Comparison of ENCODE assay signal across 20 cellular contexts in genomic region chr2:133952896-133953295, GRCh38.
A peak's percentile ranks its signal among the peaks of the same experiment; 100 is the strongest.
DNase-seq lines count a peak whose midpoint lies in the region; ATAC-seq, FAIRE-seq and TF ChIP-seq lines count a peak whose summit lies in the region.
"Had no signal": no experiment of that assay in that cellular context is flagged by ENCODE, and none has a peak within 500 bp of the region (broad histone marks: within the 10 kb centered on the region; RNA-seq: fewer than 3 reads in every experiment).

No MANE protein-coding gene starts in this region.

- no peaks in the 10 kb centered on the region for H3K9me2 ChIP-seq in MM.1S (replicated peaks; ENCODE audit: insufficient read depth, low read length)

- H3K79me2 ChIP-seq in MM.1S (ENCODE audit: low read length) (peaks cover 16% of the 10 kb centered on the region), GM12878 (ENCODE audit: control insufficient read depth, insufficient read depth, low read length) (no peaks in the 10 kb centered on the region)

- ATAC-seq in GM18505 (IDR thresholded peaks at IDR 0.05; ENCODE audit: unreplicated experiment) (peak; percentile 19), GM12878 (peak; percentile 28), HG03460 (IDR thresholded peaks at IDR 0.05; ENCODE audit: unreplicated experiment) (no peak), GM18520 (IDR thresholded peaks at IDR 0.05; ENCODE audit: unreplicated experiment) (no peak)
- no peak for ATAC-seq in activated T-helper 17 cell treated with anti-CD3 and anti-CD28 coated beads, Interleukin-2, amount 50 U/mL, for 72 hours (replicated peaks)
- ATAC-seq: A549, SK-N-SH treated with all-trans-retinoic acid at 6 μM for 48 hours had no signal

- no peak for TF ChIP-seq EP300 in GM12878 (IDR thresholded peaks at IDR 0.05; ENCODE audit: borderline replicate concordance in 1 of 2, control insufficient read depth in 1 of 2, low read depth in 2 of 2, low read length in 2 of 2)

- H3K4me2 ChIP-seq in MM.1S (ENCODE audit: low read depth, low read length) (peak overlapping the region; percentile 92), GM12878 (ENCODE audit: control insufficient read depth, insufficient read depth) (peak overlapping the region; percentile 66)
- H3K4me2 ChIP-seq: A549, PC-9 had no signal

- CTCF ChIA-PET in GM12878 (lab: Yijun Ruan, JAX): interaction anchor here (1.0 to 1.5 kb wide), 4 partner anchors 11 to 48 kb away, joined by 3 read pairs; no protein-coding TSS in a partner anchor

- H3K36me3 Mint-ChIP-seq in activated T-helper 17 cell treated with anti-CD3 and anti-CD28 coated beads, Interleukin-2, amount 50 U/mL, for 72 hours (ENCODE audit: low read depth): no peaks in the 10 kb centered on the region

- DNase-seq in MM.1S (peak; percentile 37), GM12878 (ENCODE audit: low read depth, low spot score) (no peak), foreskin melanocyte (no peak)
- DNase-seq: BE2C, H9, HFFc6, IMR-90, NCI-H1105 treated with DMSO at 0.1 percent for 48 hours, NCI-H1694, NCI-H2081, NCI-H2171, NCI-H526, PC-9 had no signal

- H3K4me1 Mint-ChIP-seq in activated T-helper 17 cell treated with anti-CD3 and anti-CD28 coated beads, Interleukin-2, amount 50 U/mL, for 72 hours: peaks cover 4% of the 10 kb centered on the region
- H3K4me1 Mint-ChIP-seq: H9 had no signal

- no peak for FAIRE-seq in GM12878 (lab: Jason Lieb, UNC)
- FAIRE-seq: A549 had no signal

- no peaks in the 10 kb centered on the region for H4K20me1 ChIP-seq in MM.1S (ENCODE audit: insufficient read depth, low read length)
- H4K20me1 ChIP-seq in GM12878 (ENCODE audit: control insufficient read depth, insufficient read depth): no peaks in the 10 kb centered on the region

- H2AFZ ChIP-seq in MM.1S (ENCODE audit: low read length): peak overlapping the region; percentile 24; the same call in 1 of the 2 replicates
- H2AFZ ChIP-seq in GM12878 (ENCODE audit: control insufficient read depth, low read depth, low read length): peak overlapping the region; percentile 31
- H2AFZ ChIP-seq: PC-9 had no signal

- peaks cover 65% of the 10 kb centered on the region for H3K4me1 ChIP-seq in MM.1S (ENCODE audit: low read length)
- H3K4me1 ChIP-seq in GM12878 (ENCODE audit: control insufficient read depth, insufficient read depth, low read length): peaks cover 46% of the 10 kb centered on the region
- H3K4me1 ChIP-seq: A549, BE2C had no signal

- in situ Hi-C loops in GM12878 (cut with MboI): no loop called here

- H3K27me3 ChIP-seq in MM.1S (replicated peaks; ENCODE audit: insufficient read depth, low read length) (no peaks in the 10 kb centered on the region), GM12878 (replicated peaks in 1 of 2; ENCODE audit: control insufficient read depth in 2 of 2, insufficient read depth in 2 of 2, low read length in 1 of 2) (no peaks in the 10 kb centered on the region)
- H3K27me3 ChIP-seq: BE2C had no signal

- H3K4me3 Mint-ChIP-seq in activated T-helper 17 cell treated with anti-CD3 and anti-CD28 coated beads, Interleukin-2, amount 50 U/mL, for 72 hours: no peak overlapping the region
- H3K4me3 Mint-ChIP-seq: H9; HFFc6; T-helper 2 cell treated with Interferon-gamma antibody and Interleukin-4, amounts not matched to agents 5 μg/mL and 100 μg/mL, for 36 hours had no signal

- RAD21 ChIA-PET in GM12878 (lab: Charles Lee; ENCODE audit: unreplicated experiment): interaction anchor here (0.9 to 2.3 kb wide), 6 partner anchors 9 to 459 kb away, joined by 3 to 7 read pairs (median 4); no protein-coding TSS in a partner anchor

- H3K9me3 Mint-ChIP-seq in activated T-helper 17 cell treated with anti-CD3 and anti-CD28 coated beads, Interleukin-2, amount 50 U/mL, for 72 hours: peaks cover 6% of the 10 kb centered on the region
- H3K9me3 Mint-ChIP-seq: H9; HFFc6; T-helper 2 cell treated with Interferon-gamma antibody and Interleukin-4, amounts not matched to agents 5 μg/mL and 100 μg/mL, for 36 hours had no signal

- no peak for TF ChIP-seq RAD21 in GM12878 (IDR thresholded peaks at IDR 0.05; ENCODE audit: insufficient read depth, low read depth, low read length)

- H3K9me3 ChIP-seq in MM.1S (replicated peaks; ENCODE audit: insufficient read depth, low read length) (no peaks in the 10 kb centered on the region), GM12878 (replicated peaks; ENCODE audit: control insufficient read depth, insufficient read depth, low read length) (no peaks in the 10 kb centered on the region; the same call in 2 of the 3 replicates)
- H3K9me3 ChIP-seq: A549, BE2C had no signal

- peak overlapping the region; percentile 47 for H3K9ac ChIP-seq in MM.1S (ENCODE audit: low read length)
- no peak overlapping the region for H3K9ac ChIP-seq in GM12878 (ENCODE audit: control insufficient read depth, insufficient read depth, low read length)

- no peak overlapping the region for H3K27ac Mint-ChIP-seq in activated T-helper 17 cell treated with anti-CD3 and anti-CD28 coated beads, Interleukin-2, amount 50 U/mL, for 72 hours
- H3K27ac Mint-ChIP-seq: HFFc6; T-helper 2 cell treated with Interferon-gamma antibody and Interleukin-4, amounts not matched to agents 5 μg/mL and 100 μg/mL, for 36 hours had no signal

- WGBS in GM12878 (ENCODE audit: insufficient coverage, insufficient replicate concordance, low lambda C conversion rate, missing lambda C conversion rate): 11% methylated on average over 4 of the region's 4 CpGs

- intact Hi-C loops in GM12878 (cut with micrococcal nuclease; ENCODE audit: unreplicated experiment): loop anchor here (2.0 to 10.0 kb wide), 3 partner anchors 69 to 282 kb away; no protein-coding TSS in a partner anchor

- SMC1A ChIA-PET in GM12878 (lab: Charles Lee; ENCODE audit: uncharacterized antibody, unreplicated experiment): interaction anchor here (1.0 kb wide), 2 partner anchors 142 to 166 kb away, joined by 3 read pairs; no protein-coding TSS in a partner anchor

- POLR2A ChIA-PET in GM12878 (lab: Charles Lee): interaction anchor here (1.3 kb wide), 1 partner anchor 16 kb away, joined by 3 read pairs; no protein-coding TSS in a partner anchor

- no peak for TF ChIP-seq POLR2A in GM18505 (IDR thresholded peaks at IDR 0.05; ENCODE audit: borderline replicate concordance, extremely low read depth, insufficient read depth, insufficient read length)
- TF ChIP-seq POLR2A in GM12878 (IDR thresholded peaks at IDR 0.05; ENCODE audit: low read depth, low read length): no peak

- H3K4me3 ChIP-seq in MM.1S (ENCODE audit: low read length) (peak overlapping the region; percentile 57), GM12878 (no peak overlapping the region)
- H3K4me3 ChIP-seq: A549, PC-9 had no signal

- peaks cover 34% of the 10 kb centered on the region for H3F3A ChIP-seq in MM.1S (ENCODE audit: insufficient read depth, low read length)

- BruUV-seq in GM12878 (replicated peaks; lab: Mats Ljungman, UMichigan): no TSS peak

- H3K27ac ChIP-seq in MM.1S (ENCODE audit: low read length) (peak overlapping the region; percentile 95), GM12878 (ENCODE audit: control insufficient read depth, insufficient read depth) (peak overlapping the region; percentile 42)
- H3K27ac ChIP-seq: A549, PC-9 had no signal

- H3K36me3 ChIP-seq in MM.1S (replicated peaks; ENCODE audit: insufficient read depth, low read length) (no peaks in the 10 kb centered on the region), GM12878 (ENCODE audit: control insufficient read depth in 2 of 2, insufficient read depth in 2 of 2, low read length in 1 of 2) (no peaks in the 10 kb centered on the region)
- H3K36me3 ChIP-seq: BE2C had no signal

- TF ChIP-seq CTCF in MM.1S (IDR thresholded peaks at IDR 0.05; ENCODE audit: low read length): no peak
- TF ChIP-seq CTCF in GM12878 (IDR thresholded peaks at IDR 0.05 in 2 of 3, conservative IDR thresholded peaks at IDR 0.05 in 1 of 3; ENCODE audit: control insufficient read depth in 2 of 3, extremely low read depth in 1 of 3, insufficient read depth in 1 of 3, low read depth in 3 of 3, low read length in 3 of 3): no peak

- peaks cover 16% of the 10 kb centered on the region for H3K27me3 Mint-ChIP-seq in activated T-helper 17 cell treated with anti-CD3 and anti-CD28 coated beads, Interleukin-2, amount 50 U/mL, for 72 hours

TF ChIP-seq in GM12878, 131 proteins besides CTCF, POLR2A, EP300 and RAD21:
- TF ChIP-seq, protein P1, sequence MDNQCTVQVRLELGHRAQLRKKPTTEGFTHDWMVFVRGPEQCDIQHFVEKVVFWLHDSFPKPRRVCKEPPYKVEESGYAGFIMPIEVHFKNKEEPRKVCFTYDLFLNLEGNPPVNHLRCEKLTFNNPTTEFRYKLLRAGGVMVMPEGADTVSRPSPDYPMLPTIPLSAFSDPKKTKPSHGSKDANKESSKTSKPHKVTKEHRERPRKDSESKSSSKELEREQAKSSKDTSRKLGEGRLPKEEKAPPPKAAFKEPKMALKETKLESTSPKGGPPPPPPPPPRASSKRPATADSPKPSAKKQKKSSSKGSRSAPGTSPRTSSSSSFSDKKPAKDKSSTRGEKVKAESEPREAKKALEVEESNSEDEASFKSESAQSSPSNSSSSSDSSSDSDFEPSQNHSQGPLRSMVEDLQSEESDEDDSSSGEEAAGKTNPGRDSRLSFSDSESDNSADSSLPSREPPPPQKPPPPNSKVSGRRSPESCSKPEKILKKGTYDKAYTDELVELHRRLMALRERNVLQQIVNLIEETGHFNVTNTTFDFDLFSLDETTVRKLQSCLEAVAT (IDR thresholded peaks at IDR 0.05): no peak
- TF ChIP-seq CBFB (IDR thresholded peaks at IDR 0.05; ENCODE audit: low read depth) (no peak), KDM1A (IDR thresholded peaks at IDR 0.05; ENCODE audit: borderline replicate concordance) (no peak), PAX5 (IDR thresholded peaks at IDR 0.05; ENCODE audit: borderline replicate concordance, low read depth, low read length) (no peak), GATAD2B (conservative IDR thresholded peaks at IDR 0.05; ENCODE audit: low read depth) (no peak), POLR2AphosphoS2 (IDR thresholded peaks at IDR 0.05; ENCODE audit: low read depth, low read length) (no peak), ZNF217 (IDR thresholded peaks at IDR 0.05) (no peak), NR2F1 (conservative IDR thresholded peaks at IDR 0.05) (no peak)
- TF ChIP-seq, protein P2, sequence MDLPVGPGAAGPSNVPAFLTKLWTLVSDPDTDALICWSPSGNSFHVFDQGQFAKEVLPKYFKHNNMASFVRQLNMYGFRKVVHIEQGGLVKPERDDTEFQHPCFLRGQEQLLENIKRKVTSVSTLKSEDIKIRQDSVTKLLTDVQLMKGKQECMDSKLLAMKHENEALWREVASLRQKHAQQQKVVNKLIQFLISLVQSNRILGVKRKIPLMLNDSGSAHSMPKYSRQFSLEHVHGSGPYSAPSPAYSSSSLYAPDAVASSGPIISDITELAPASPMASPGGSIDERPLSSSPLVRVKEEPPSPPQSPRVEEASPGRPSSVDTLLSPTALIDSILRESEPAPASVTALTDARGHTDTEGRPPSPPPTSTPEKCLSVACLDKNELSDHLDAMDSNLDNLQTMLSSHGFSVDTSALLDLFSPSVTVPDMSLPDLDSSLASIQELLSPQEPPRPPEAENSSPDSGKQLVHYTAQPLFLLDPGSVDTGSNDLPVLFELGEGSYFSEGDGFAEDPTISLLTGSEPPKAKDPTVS (IDR thresholded peaks at IDR 0.05; ENCODE audit: low read depth, low read length): no peak

Comparison
In these comparisons a context has a peak if more than half of its experiments do, and no peak if none do; other contexts are left out.
1. ATAC-seq: peak in GM18505 (single experiment) and GM12878 (single experiment); none in HG03460 (single experiment), GM18520 (single experiment) and activated T-helper 17 cell treated with anti-CD3 and anti-CD28 coated beads, Interleukin-2, amount 50 U/mL, for 72 hours (single experiment).